1 cellular context compared by ENCODE assay signal in the genomic region with DNA sequence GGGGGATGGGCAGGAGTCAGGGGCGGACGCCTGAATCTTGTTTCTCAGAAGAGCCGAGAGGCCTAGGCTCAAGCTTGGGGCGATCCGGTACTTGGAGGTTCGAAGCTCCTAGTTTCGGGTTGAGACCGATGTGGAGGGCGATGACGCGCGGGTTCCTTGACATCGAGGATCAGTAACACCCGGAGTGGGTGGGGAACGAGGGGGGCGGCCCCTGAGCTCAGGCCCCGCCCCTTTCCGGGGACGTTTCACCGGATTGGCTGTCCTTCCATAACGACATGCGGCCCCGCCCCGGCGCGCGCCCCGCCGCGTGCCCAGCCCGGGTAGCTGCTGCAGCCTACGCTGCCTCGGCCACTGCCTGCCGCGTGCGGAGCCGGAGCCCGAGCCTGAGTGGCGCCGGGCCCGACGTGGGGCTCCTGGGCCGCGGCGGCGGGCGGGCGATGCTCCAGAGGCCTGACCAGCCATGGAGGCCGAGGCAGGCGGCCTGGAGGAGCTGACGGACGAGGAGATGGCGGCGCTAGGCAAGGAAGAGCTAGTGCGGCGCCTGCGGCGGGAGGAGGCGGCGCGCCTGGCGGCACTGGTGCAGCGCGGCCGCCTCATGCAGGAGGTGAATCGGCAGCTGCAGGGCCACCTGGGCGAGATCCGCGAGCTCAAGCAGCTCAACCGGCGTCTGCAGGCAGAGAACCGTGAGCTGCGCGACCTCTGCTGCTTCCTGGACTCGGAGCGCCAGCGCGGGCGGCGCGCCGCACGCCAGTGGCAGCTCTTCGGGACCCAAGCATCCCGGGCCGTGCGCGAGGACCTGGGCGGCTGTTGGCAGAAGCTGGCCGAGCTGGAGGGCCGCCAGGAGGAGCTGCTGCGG.
TF ChIP-seq lines count a peak whose summit lies in the region.

A gene (plus strand): TSS at position 350 of the 856 bp plus-strand sequence. CDS start 111 bp downstream, at position 461.

TF ChIP-seq in K562, 482 proteins besides CTCF, POLR2A, EP300 and RAD21 (continued from another document and continues in another):
- TF ChIP-seq ZNF780A (CRISPR knock-in tag; IDR thresholded peaks at IDR 0.05) (no peak), ZNF174 (CRISPR knock-in tag; IDR thresholded peaks at IDR 0.05) (no peak), ZEB2 (IDR thresholded peaks at IDR 0.05) (no peak), ZSCAN32 (CRISPR knock-in tag; IDR thresholded peaks at IDR 0.05) (no peak), NR3C1 (CRISPR knock-in tag; IDR thresholded peaks at IDR 0.05) (peak; percentile 67; the same call in 1 of the 2 replicates), JUNB (CRISPR knock-in tag; conservative IDR thresholded peaks at IDR 0.05) (no peak), MECOM (CRISPR knock-in tag; IDR thresholded peaks at IDR 0.05) (no peak), RBM22 (IDR thresholded peaks at IDR 0.05; ENCODE audit: low read depth, low read length, poor library complexity, severe bottlenecking) (peak; percentile 86), POLR2B (IDR thresholded peaks at IDR 0.05; ENCODE audit: low read depth, partially characterized antibody) (peak; percentile 8), MIER1 (IDR thresholded peaks at IDR 0.05; ENCODE audit: low read depth) (no peak), KLF13 (tag; IDR thresholded peaks at IDR 0.05; ENCODE audit: borderline replicate concordance, low read depth) (peak; percentile 75; the same call in 1 of the 2 replicates), NR4A1 (CRISPR knock-in tag; IDR thresholded peaks at IDR 0.05) (peak; percentile 78; the same call in 1 of the 2 replicates), NR4A1 (tag; IDR thresholded peaks at IDR 0.05) (peak; percentile 66; the same call in 1 of the 2 replicates), STAT5B (CRISPR knock-in tag; IDR thresholded peaks at IDR 0.05) (no peak), POU5F1 (IDR thresholded peaks at IDR 0.05; ENCODE audit: borderline replicate concordance, low read depth, low read length, partially characterized antibody) (no peak), BRD9 (IDR thresholded peaks at IDR 0.05; ENCODE audit: low read depth, partially characterized antibody) (no peak), RBFOX2 (IDR thresholded peaks at IDR 0.05; ENCODE audit: low read depth, low read length) (peak; percentile 91), CCAR2 (IDR thresholded peaks at IDR 0.05; ENCODE audit: low read depth, low read length) (no peak), ZNF699 (CRISPR knock-in tag; IDR thresholded peaks at IDR 0.05; ENCODE audit: insufficient replicate concordance) (no peak), PTRF (tag; IDR thresholded peaks at IDR 0.05) (no peak), SNRNP70 (optimal IDR thresholded peaks at IDR 0.05; ENCODE audit: low read depth, low read length) (no peak), PPARD (CRISPR knock-in tag; IDR thresholded peaks at IDR 0.05) (no peak), TAF7 (tag; IDR thresholded peaks at IDR 0.05) (no peak), ZNF121 (CRISPR knock-in tag; conservative IDR thresholded peaks at IDR 0.05) (0 out of 2 replicates have a peak, but pooled peaks have one; percentile 11), ZNF696 (CRISPR knock-in tag; conservative IDR thresholded peaks at IDR 0.05) (no peak), KLF1 (tag; IDR thresholded peaks at IDR 0.05) (peak; percentile 81; the same call in 1 of the 2 replicates), ZNF24 (IDR thresholded peaks at IDR 0.05) (no peak), CBFB (CRISPR knock-in tag; IDR thresholded peaks at IDR 0.05) (no peak), ZNF507 (tag; conservative IDR thresholded peaks at IDR 0.05) (no peak), ASH1L (IDR thresholded peaks at IDR 0.05; ENCODE audit: borderline replicate concordance, low read depth, partially characterized antibody) (no peak)
- TF ChIP-seq, protein P1, sequence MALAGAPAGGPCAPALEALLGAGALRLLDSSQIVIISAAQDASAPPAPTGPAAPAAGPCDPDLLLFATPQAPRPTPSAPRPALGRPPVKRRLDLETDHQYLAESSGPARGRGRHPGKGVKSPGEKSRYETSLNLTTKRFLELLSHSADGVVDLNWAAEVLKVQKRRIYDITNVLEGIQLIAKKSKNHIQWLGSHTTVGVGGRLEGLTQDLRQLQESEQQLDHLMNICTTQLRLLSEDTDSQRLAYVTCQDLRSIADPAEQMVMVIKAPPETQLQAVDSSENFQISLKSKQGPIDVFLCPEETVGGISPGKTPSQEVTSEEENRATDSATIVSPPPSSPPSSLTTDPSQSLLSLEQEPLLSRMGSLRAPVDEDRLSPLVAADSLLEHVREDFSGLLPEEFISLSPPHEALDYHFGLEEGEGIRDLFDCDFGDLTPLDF (CRISPR knock-in tag; IDR thresholded peaks at IDR 0.05): no peak
- TF ChIP-seq, protein P2, sequence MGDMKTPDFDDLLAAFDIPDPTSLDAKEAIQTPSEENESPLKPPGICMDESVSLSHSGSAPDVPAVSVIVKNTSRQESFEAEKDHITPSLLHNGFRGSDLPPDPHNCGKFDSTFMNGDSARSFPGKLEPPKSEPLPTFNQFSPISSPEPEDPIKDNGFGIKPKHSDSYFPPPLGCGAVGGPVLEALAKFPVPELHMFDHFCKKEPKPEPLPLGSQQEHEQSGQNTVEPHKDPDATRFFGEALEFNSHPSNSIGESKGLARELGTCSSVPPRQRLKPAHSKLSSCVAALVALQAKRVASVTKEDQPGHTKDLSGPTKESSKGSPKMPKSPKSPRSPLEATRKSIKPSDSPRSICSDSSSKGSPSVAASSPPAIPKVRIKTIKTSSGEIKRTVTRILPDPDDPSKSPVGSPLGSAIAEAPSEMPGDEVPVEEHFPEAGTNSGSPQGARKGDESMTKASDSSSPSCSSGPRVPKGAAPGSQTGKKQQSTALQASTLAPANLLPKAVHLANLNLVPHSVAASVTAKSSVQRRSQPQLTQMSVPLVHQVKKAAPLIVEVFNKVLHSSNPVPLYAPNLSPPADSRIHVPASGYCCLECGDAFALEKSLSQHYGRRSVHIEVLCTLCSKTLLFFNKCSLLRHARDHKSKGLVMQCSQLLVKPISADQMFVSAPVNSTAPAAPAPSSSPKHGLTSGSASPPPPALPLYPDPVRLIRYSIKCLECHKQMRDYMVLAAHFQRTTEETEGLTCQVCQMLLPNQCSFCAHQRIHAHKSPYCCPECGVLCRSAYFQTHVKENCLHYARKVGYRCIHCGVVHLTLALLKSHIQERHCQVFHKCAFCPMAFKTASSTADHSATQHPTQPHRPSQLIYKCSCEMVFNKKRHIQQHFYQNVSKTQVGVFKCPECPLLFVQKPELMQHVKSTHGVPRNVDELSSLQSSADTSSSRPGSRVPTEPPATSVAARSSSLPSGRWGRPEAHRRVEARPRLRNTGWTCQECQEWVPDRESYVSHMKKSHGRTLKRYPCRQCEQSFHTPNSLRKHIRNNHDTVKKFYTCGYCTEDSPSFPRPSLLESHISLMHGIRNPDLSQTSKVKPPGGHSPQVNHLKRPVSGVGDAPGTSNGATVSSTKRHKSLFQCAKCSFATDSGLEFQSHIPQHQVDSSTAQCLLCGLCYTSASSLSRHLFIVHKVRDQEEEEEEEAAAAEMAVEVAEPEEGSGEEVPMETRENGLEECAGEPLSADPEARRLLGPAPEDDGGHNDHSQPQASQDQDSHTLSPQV (IDR thresholded peaks at IDR 0.05): peak; percentile 93
- TF ChIP-seq, protein P3, sequence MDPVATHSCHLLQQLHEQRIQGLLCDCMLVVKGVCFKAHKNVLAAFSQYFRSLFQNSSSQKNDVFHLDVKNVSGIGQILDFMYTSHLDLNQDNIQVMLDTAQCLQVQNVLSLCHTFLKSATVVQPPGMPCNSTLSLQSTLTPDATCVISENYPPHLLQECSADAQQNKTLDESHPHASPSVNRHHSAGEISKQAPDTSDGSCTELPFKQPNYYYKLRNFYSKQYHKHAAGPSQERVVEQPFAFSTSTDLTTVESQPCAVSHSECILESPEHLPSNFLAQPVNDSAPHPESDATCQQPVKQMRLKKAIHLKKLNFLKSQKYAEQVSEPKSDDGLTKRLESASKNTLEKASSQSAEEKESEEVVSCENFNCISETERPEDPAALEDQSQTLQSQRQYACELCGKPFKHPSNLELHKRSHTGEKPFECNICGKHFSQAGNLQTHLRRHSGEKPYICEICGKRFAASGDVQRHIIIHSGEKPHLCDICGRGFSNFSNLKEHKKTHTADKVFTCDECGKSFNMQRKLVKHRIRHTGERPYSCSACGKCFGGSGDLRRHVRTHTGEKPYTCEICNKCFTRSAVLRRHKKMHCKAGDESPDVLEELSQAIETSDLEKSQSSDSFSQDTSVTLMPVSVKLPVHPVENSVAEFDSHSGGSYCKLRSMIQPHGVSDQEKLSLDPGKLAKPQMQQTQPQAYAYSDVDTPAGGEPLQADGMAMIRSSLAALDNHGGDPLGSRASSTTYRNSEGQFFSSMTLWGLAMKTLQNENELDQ (CRISPR knock-in tag; IDR thresholded peaks at IDR 0.05; ENCODE audit: borderline replicate concordance): no peak
- TF ChIP-seq, protein P4, sequence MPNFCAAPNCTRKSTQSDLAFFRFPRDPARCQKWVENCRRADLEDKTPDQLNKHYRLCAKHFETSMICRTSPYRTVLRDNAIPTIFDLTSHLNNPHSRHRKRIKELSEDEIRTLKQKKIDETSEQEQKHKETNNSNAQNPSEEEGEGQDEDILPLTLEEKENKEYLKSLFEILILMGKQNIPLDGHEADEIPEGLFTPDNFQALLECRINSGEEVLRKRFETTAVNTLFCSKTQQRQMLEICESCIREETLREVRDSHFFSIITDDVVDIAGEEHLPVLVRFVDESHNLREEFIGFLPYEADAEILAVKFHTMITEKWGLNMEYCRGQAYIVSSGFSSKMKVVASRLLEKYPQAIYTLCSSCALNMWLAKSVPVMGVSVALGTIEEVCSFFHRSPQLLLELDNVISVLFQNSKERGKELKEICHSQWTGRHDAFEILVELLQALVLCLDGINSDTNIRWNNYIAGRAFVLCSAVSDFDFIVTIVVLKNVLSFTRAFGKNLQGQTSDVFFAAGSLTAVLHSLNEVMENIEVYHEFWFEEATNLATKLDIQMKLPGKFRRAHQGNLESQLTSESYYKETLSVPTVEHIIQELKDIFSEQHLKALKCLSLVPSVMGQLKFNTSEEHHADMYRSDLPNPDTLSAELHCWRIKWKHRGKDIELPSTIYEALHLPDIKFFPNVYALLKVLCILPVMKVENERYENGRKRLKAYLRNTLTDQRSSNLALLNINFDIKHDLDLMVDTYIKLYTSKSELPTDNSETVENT (CRISPR knock-in tag; IDR thresholded peaks at IDR 0.05): peak; percentile 77
- TF ChIP-seq, protein P5, sequence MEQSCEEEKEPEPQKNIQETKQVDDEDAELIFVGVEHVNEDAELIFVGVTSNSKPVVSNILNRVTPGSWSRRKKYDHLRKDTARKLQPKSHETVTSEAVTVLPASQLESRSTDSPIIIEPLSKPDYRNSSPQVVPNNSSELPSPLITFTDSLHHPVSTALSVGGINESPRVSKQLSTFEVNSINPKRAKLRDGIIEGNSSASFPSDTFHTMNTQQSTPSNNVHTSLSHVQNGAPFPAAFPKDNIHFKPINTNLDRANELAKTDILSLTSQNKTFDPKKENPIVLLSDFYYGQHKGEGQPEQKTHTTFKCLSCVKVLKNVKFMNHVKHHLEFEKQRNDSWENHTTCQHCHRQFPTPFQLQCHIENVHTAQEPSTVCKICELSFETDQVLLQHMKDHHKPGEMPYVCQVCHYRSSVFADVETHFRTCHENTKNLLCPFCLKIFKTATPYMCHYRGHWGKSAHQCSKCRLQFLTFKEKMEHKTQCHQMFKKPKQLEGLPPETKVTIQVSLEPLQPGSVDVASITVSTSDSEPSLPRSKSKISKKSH (CRISPR knock-in tag; IDR thresholded peaks at IDR 0.05): no peak
- TF ChIP-seq, protein P6, sequence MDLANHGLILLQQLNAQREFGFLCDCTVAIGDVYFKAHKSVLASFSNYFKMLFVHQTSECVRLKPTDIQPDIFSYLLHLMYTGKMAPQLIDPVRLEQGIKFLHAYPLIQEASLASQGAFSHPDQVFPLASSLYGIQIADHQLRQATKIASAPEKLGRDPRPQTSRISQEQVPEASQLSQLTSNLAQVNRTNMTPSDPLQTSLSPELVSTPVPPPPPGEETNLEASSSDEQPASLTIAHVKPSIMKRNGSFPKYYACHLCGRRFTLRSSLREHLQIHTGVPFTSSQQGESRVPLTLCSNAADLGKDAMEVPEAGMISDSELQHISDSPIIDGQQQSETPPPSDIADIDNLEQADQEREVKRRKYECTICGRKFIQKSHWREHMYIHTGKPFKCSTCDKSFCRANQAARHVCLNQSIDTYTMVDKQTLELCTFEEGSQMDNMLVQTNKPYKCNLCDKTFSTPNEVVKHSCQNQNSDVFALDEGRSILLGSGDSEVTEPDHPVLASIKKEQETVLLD (IDR thresholded peaks at IDR 0.05): no peak
